1 cellular context compared by ENCODE assay signal in genomic region chr11:65419460-65419772, GRCh38.
TF ChIP-seq lines count a peak whose summit lies in the region.

No MANE protein-coding gene starts in this region.

TF ChIP-seq in K562, 482 proteins besides CTCF, POLR2A, EP300 and RAD21:
- TF ChIP-seq, protein P1, sequence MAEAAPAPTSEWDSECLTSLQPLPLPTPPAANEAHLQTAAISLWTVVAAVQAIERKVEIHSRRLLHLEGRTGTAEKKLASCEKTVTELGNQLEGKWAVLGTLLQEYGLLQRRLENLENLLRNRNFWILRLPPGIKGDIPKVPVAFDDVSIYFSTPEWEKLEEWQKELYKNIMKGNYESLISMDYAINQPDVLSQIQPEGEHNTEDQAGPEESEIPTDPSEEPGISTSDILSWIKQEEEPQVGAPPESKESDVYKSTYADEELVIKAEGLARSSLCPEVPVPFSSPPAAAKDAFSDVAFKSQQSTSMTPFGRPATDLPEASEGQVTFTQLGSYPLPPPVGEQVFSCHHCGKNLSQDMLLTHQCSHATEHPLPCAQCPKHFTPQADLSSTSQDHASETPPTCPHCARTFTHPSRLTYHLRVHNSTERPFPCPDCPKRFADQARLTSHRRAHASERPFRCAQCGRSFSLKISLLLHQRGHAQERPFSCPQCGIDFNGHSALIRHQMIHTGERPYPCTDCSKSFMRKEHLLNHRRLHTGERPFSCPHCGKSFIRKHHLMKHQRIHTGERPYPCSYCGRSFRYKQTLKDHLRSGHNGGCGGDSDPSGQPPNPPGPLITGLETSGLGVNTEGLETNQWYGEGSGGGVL (CRISPR knock-in tag; IDR thresholded peaks at IDR 0.05), result no peak
- TF ChIP-seq ZSCAN32 (CRISPR knock-in tag; IDR thresholded peaks at IDR 0.05) (0 out of 2 replicates have a peak, but pooled peaks have one; percentile 12), FUS (optimal IDR thresholded peaks at IDR 0.05; ENCODE audit: low read depth, low read length) (no peak), NFRKB (IDR thresholded peaks at IDR 0.05; ENCODE audit: low read depth) (peak; percentile 95; the same call in 1 of the 2 replicates), KDM5B (IDR thresholded peaks at IDR 0.05; ENCODE audit: insufficient replicate concordance, low read depth, low read length) (peak; percentile 27), MECOM (CRISPR knock-in tag; IDR thresholded peaks at IDR 0.05) (0 out of 2 replicates have a peak, but pooled peaks have one; percentile 27), SNIP1 (IDR thresholded peaks at IDR 0.05; ENCODE audit: low read depth) (no peak), BRD4 (IDR thresholded peaks at IDR 0.05) (peak; percentile 94; the same call in 1 of the 2 replicates), POLR2G (IDR thresholded peaks at IDR 0.05; ENCODE audit: low read depth, low read length) (0 out of 2 replicates have a peak, but pooled peaks have one; percentile 1), GTF2A2 (tag; IDR thresholded peaks at IDR 0.05) (peak; percentile 67; the same call in 1 of the 2 replicates), RBFOX2 (IDR thresholded peaks at IDR 0.05; ENCODE audit: low read depth, low read length) (peak; percentile 2; the same call in 1 of the 2 replicates), DDX20 (tag; IDR thresholded peaks at IDR 0.05; ENCODE audit: low read depth) (0 out of 2 replicates have a peak, but pooled peaks have one; percentile 33), KAT7 (CRISPR knock-in tag; IDR thresholded peaks at IDR 0.05; ENCODE audit: borderline replicate concordance) (0 out of 2 replicates have a peak, but pooled peaks have one; percentile 68), TEAD2 (tag; IDR thresholded peaks at IDR 0.05) (0 out of 2 replicates have a peak, but pooled peaks have one; percentile 12)
TF ChIP-seq in K562: peak in this region for 11.
